In genomic region chr14:61365667-61366194, GRCh38 we compare ENCODE assay signal across 1 cellular context.
TF ChIP-seq lines count a peak whose summit lies in the region.

No MANE protein-coding gene starts in this region.

TF ChIP-seq in endothelial cell of umbilical vein, 7 proteins besides CTCF, POLR2A, EP300 and RAD21:
- no peak for TF ChIP-seq POLR2AphosphoS5 (IDR thresholded peaks at IDR 0.05; ENCODE audit: insufficient read depth, low read depth, low read length)
- TF ChIP-seq JUN (IDR thresholded peaks at IDR 0.05; ENCODE audit: borderline replicate concordance, insufficient read depth, insufficient read length, low read depth) = peak; percentile 41
- TF ChIP-seq FOS (IDR thresholded peaks at IDR 0.05; ENCODE audit: borderline replicate concordance, insufficient read depth, low read length) = peak; percentile 24
TF ChIP-seq in endothelial cell of umbilical vein: peak in this region for 2.
